ENCODE assay signal across 8 cellular contexts in the genomic region with DNA sequence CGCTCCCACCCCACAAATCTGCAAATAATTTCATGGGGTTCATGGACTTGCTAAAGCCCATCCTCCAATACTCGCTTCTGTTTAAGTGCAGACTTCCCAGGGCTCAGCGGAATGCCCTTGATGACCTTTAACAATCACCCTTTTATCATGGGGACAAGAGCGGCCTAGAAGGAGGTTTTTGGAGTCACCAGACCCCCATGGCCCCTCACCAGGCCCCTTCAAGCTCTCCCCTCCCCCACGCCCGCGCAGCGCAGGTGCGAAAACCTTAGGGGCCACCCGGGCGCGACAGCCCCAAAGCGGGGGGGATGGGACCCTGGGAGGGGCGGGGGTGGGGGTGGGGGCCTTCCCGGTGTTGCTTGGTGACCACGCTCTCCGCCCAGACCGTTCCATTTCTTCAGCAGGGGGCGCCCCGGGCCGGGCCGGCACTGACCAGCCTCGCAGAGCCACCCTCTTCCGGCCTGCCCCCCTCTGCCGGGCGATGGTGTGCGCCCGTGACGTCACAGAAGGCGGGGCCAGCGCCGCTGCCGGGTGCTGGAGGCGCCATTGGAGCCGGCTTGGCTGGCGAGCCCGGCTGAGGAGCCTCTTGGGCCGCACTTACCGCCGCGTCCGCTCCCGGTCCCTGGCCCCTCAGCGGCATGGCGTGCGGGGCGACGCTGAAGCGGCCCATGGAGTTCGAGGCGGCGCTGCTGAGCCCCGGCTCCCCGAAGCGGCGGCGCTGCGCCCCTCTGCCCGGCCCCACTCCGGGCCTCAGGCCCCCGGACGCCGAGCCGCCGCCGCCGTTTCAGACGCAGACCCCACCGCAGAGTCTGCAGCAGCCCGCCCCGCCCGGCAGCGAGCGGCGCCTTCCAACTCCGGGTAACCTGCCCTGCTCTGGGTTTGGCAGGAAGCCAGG. TPM values are rescaled to one million over a fixed set of nuclear protein-coding genes. Genes with fewer than 3 reads are reported as not detected.
A peak's percentile ranks its signal among the peaks of the same experiment; 100 is the strongest.
DNase-seq lines count a peak whose midpoint lies in the region; ATAC-seq and TF ChIP-seq lines count a peak whose summit lies in the region.

A gene with protein sequence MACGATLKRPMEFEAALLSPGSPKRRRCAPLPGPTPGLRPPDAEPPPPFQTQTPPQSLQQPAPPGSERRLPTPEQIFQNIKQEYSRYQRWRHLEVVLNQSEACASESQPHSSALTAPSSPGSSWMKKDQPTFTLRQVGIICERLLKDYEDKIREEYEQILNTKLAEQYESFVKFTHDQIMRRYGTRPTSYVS (plus strand): TSS at position 531 of the 892 bp plus-strand sequence. CDS start 105 bp downstream, at position 636.

- ATAC-seq in GM21423 (IDR thresholded peaks at IDR 0.05; ENCODE audit: unreplicated experiment), result peak; percentile 94

- H3K27me3 Mint-ChIP-seq in endodermal cell (ENCODE audit: insufficient read depth), result no peaks in the 10 kb centered on the region

- in situ Hi-C loops in Caki2 (cut with HindIII; ENCODE audit: low pct_unique_long_range_greater_than_20kb, low sequenced_read_pairs), result no loop called here

- H3K9me3 ChIP-seq in HUES48 (ENCODE audit: control insufficient read depth, insufficient read depth, low read length) (no peaks in the 10 kb centered on the region), NT2/D1 (ENCODE audit: insufficient read depth, low read length) (no peaks in the 10 kb centered on the region), endodermal cell (ENCODE audit: control insufficient read depth, low read length) (no peaks in the 10 kb centered on the region)

- H3K4me1 Mint-ChIP-seq in endodermal cell, result peaks cover 36% of the 10 kb centered on the region

- H3K27me3 ChIP-seq in HUES48 (ENCODE audit: control insufficient read depth, insufficient read depth, low read length), result no peaks in the 10 kb centered on the region
- no peaks in the 10 kb centered on the region for H3K27me3 ChIP-seq in NT2/D1 (ENCODE audit: insufficient read depth, insufficient read length)
- H3K27me3 ChIP-seq in endodermal cell (ENCODE audit: control insufficient read depth, insufficient read depth, low read length, poor library complexity, severe bottlenecking), result no peaks in the 10 kb centered on the region

- peaks cover 31% of the 10 kb centered on the region for H3K36me3 Mint-ChIP-seq in endodermal cell (ENCODE audit: low read depth)

- peaks cover 39% of the 10 kb centered on the region for H3K36me3 ChIP-seq in HUES48 (ENCODE audit: control insufficient read depth, insufficient read depth, low read length)
- H3K36me3 ChIP-seq in NT2/D1 (ENCODE audit: insufficient read depth, insufficient read length, low read length), result peaks cover 41% of the 10 kb centered on the region
- H3K36me3 ChIP-seq in endodermal cell (ENCODE audit: control insufficient read depth, insufficient read depth, low read length), result peaks cover 31% of the 10 kb centered on the region

- 0% methylated on average over 17 to 69 of the region's 76 CpGs for WGBS in endodermal cell (ENCODE audit: insufficient coverage in 1 of 2, insufficient read length in 1 of 2), 2 experiments

- no peaks in the 10 kb centered on the region for H3K9me3 Mint-ChIP-seq in endodermal cell

- H3K9ac ChIP-seq in HUES48 (ENCODE audit: low read depth, low read length), result peak within 1 kb of the TSS; percentile 98
- H3K9ac ChIP-seq in NT2/D1 (ENCODE audit: insufficient read length, low read depth), result peak within 1 kb of the TSS; percentile 92
- peak within 1 kb of the TSS; percentile 85 for H3K9ac ChIP-seq in endodermal cell (ENCODE audit: extremely low read depth, low read length, poor library complexity, severe bottlenecking)

- no peak for TF ChIP-seq CTCF in endodermal cell (conservative IDR thresholded peaks at IDR 0.05)

- DNase-seq in Caki2 (ENCODE audit: low read depth) (peak; percentile 93), NT2/D1 (ENCODE audit: low read depth, low spot score) (peak; percentile 98), endodermal cell (peak; percentile 100), mesenteric fat pad (ENCODE audit: low spot score) (peak; percentile 100)
- DNase-seq in activated CD8-positive, alpha-beta memory T cell treated with anti-CD3 and anti-CD28 coated beads, Interleukin-2, amount 50 U/mL, for 24 hours (ENCODE audit: extremely low read depth), result peak; percentile 89
- peak; percentile 88 for DNase-seq in stimulated activated CD8-positive, alpha-beta memory T cell treated with anti-CD3 and anti-CD28 coated beads, Interleukin-15, amount 100 ng/mL, for 1 hour (ENCODE audit: low read depth)

- H3K27ac ChIP-seq in HUES48 (ENCODE audit: low read depth, low read length) (peak within 1 kb of the TSS; percentile 98), endodermal cell (ENCODE audit: low read depth, low read length) (peak within 1 kb of the TSS; percentile 92)

- peak within 1 kb of the TSS; percentile 77 for H3K4me3 Mint-ChIP-seq in endodermal cell

- peak within 1 kb of the TSS; percentile 85 for H3K27ac Mint-ChIP-seq in endodermal cell

- H3K4me3 ChIP-seq in HUES48 (ENCODE audit: low read depth, low read length) (peak within 1 kb of the TSS; percentile 100), NT2/D1 (ENCODE audit: insufficient read length, low read depth) (peak within 1 kb of the TSS; percentile 96), endodermal cell (ENCODE audit: low read length) (peak within 1 kb of the TSS; percentile 89)

- H3K4me1 ChIP-seq in HUES48 (ENCODE audit: control insufficient read depth, insufficient read depth, low read length), result peaks cover 51% of the 10 kb centered on the region
- H3K4me1 ChIP-seq in NT2/D1 (ENCODE audit: insufficient read depth, insufficient read length), result peaks cover 9% of the 10 kb centered on the region
- no peaks in the 10 kb centered on the region for H3K4me1 ChIP-seq in endodermal cell (ENCODE audit: control insufficient read depth, insufficient read depth, low read length)

RNA-seq across cellular contexts. Expression of the gene that starts here (rescaled TPM):
- 8.5 and 38.0 TPM in 2 replicates for total RNA-seq in Caki2 (2014; rRNA removed; shearing (Covaris generic); ENCODE audit: low replicate concordance)
- total RNA-seq in endodermal cell (100 to 1,000 TPM; 128 to 137 TPM), mesenteric fat pad (62.9 TPM)
- polyA plus RNA-seq in endodermal cell (2013, experiment 1 of 2), result 93.5 TPM
- polyA plus RNA-seq in endodermal cell (2013, experiment 2 of 2), result 90.5 TPM

Comparison
In these comparisons a context has a peak if more than half of its experiments do, and no peak if none do; other contexts are left out.
1. Peak in every context shown above with its lines: DNase-seq, ATAC-seq, H3K4me3 ChIP-seq and H3K27ac ChIP-seq.